Comparison of ENCODE assay signal across 8 cellular contexts in genomic region chr9:136438909-136439549, GRCh38. TPM values are rescaled to one million over a fixed set of nuclear protein-coding genes. Genes with fewer than 3 reads are reported as not detected.
DNase-seq lines count a peak whose midpoint lies in the region; ATAC-seq, FAIRE-seq and TF ChIP-seq lines count a peak whose summit lies in the region.

No MANE protein-coding gene starts in this region.

- H3K4me3 ChIP-seq in BE2C (ENCODE audit: low read depth, low read length) (peak overlapping the region; percentile 79), bronchial epithelial cell (ENCODE audit: low read depth, low read length) (peak overlapping the region; percentile 77)

- H3K27ac ChIP-seq in VCaP, result peak overlapping the region; percentile 91

- no peaks in the 10 kb centered on the region; the same call in 1 of the 2 replicates for H3K4me1 ChIP-seq in BE2C

- no peak for FAIRE-seq in bronchial epithelial cell (lab: Jason Lieb, UNC)

- peak; percentile 55 for DNase-seq in BE2C
- peak; percentile 68 for DNase-seq in GM19240 (ENCODE audit: insufficient read length, low spot score)
- DNase-seq in bronchial epithelial cell (ENCODE audit: low read depth), result peak; percentile 27
- no peak for DNase-seq in left lobe of liver (ENCODE audit: low spot score)
- DNase-seq in stimulated activated CD4-positive, alpha-beta T cell treated with anti-CD3 and anti-CD28 coated beads, TNF-alpha, amount 100 ng/mL, for 24 hours (ENCODE audit: low read depth in 3 of 3), result peak; percentile 27 to 66 (median 42)
- no peak for DNase-seq in foreskin melanocyte

- peaks cover 33% of the 10 kb centered on the region for H3K36me3 ChIP-seq in BE2C
- peaks cover 17% of the 10 kb centered on the region for H3K36me3 ChIP-seq in bronchial epithelial cell (ENCODE audit: control insufficient read depth, insufficient read depth, low read length)

- no peak for TF ChIP-seq CTCF in BE2C (IDR thresholded peaks at IDR 0.05; ENCODE audit: low read depth, low read length)
- no peak for TF ChIP-seq CTCF in VCaP (conservative IDR thresholded peaks at IDR 0.05)
- no peak for TF ChIP-seq CTCF in bronchial epithelial cell (IDR thresholded peaks at IDR 0.05; ENCODE audit: insufficient read depth, low read length, severe bottlenecking)

- H3K9me3 ChIP-seq in BE2C, result no peaks in the 10 kb centered on the region

- ATAC-seq in HG03442 (IDR thresholded peaks at IDR 0.05; ENCODE audit: unreplicated experiment) (peak; percentile 35), left lobe of liver (peak; percentile 8)

- no peaks in the 10 kb centered on the region for H3K27me3 ChIP-seq in BE2C
- no peaks in the 10 kb centered on the region for H3K27me3 ChIP-seq in bronchial epithelial cell (ENCODE audit: control insufficient read depth, insufficient read depth, low read length)

RNA-seq across cellular contexts. Expression of gene INPP5E, which starts 0.6 kb away (rescaled TPM):
- 27.6 TPM for polyA plus RNA-seq in BE2C (2012; ENCODE audit: insufficient read depth, insufficient read length, low read depth)
- total RNA-seq in bronchial epithelial cell (2.4 and 3.1 TPM in 2 replicates), left lobe of liver (8.8 TPM)

RNA-seq across cellular contexts. Expression of gene PMPCA, which starts 28.6 kb away (rescaled TPM):
- polyA plus RNA-seq in BE2C (2012; ENCODE audit: insufficient read depth, insufficient read length, low read depth), result 145 TPM
- total RNA-seq in bronchial epithelial cell (39.2 and 43.2 TPM in 2 replicates), left lobe of liver (59.3 TPM)

RNA-seq across cellular contexts. Expression of gene ENTR1, which starts 28.6 kb away (rescaled TPM):
- polyA plus RNA-seq in BE2C (2012; ENCODE audit: insufficient read depth, insufficient read length, low read depth), result 253 TPM
- total RNA-seq in bronchial epithelial cell, result 48.9 and 89.0 TPM in 2 replicates
- 39.5 TPM for total RNA-seq in left lobe of liver

RNA-seq across cellular contexts. Expression of gene SNAPC4, which starts 39.1 kb away (rescaled TPM):
- polyA plus RNA-seq in BE2C (2012; ENCODE audit: insufficient read depth, insufficient read length, low read depth), result 56.9 TPM
- total RNA-seq in bronchial epithelial cell, result 3.7 and 3.8 TPM in 2 replicates
- 7.2 TPM for total RNA-seq in left lobe of liver

RNA-seq across cellular contexts. Expression of gene SEC16A, which starts 43.8 kb away (rescaled TPM):
- polyA plus RNA-seq in BE2C (2012; ENCODE audit: insufficient read depth, insufficient read length, low read depth), result 70.2 TPM
- total RNA-seq in bronchial epithelial cell (13.7 and 20.5 TPM in 2 replicates), left lobe of liver (71.8 TPM)

Comparison
In these comparisons a context has a peak if more than half of its experiments do, and no peak if none do; other contexts are left out.
1. DNase-seq: peak in BE2C (single experiment), GM19240 (single experiment), bronchial epithelial cell (single experiment) and stimulated activated CD4-positive, alpha-beta T cell treated with anti-CD3 and anti-CD28 coated beads, TNF-alpha, amount 100 ng/mL, for 24 hours (3 of 3); none in left lobe of liver (single experiment) and foreskin melanocyte (single experiment).